ENCODE assay signal across 17 cellular contexts in the genomic region with DNA sequence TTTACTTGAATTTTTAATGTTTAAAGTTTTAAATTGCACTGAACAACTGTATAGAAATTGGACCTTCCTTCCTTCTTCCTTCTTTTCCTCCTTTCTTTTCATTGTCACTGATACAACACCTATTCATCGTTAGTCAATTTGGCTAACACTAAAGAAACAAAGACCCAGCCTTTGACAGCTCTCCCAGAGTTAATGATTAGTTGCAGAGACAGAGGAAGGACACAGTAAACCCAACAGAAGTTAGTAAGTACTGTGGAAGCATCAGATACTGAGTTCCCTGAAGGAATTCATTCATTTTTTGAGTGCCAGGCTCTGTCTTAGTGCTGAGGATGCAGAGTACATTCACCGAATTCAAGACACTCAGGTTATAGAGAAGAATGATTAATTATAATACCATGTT.
DNase-seq lines count a peak whose midpoint lies in the region; ATAC-seq and TF ChIP-seq lines count a peak whose summit lies in the region.
"Had no signal": no experiment of that assay in that cellular context is flagged by ENCODE, and none has a peak within 500 bp of the region (broad histone marks: within the 10 kb centered on the region; RNA-seq: fewer than 3 reads in every experiment).

No MANE protein-coding gene starts in this region.

- CTCF ChIA-PET in Calu3 (lab: Charles Lee) = no interaction called here

- peaks cover 16% of the 10 kb centered on the region for H3K4me1 ChIP-seq in endodermal cell (ENCODE audit: control insufficient read depth, insufficient read depth, low read length)
- peaks cover 21% of the 10 kb centered on the region for H3K4me1 ChIP-seq in neural progenitor cell
- no peaks in the 10 kb centered on the region for H3K4me1 ChIP-seq in thyroid gland
- H3K4me1 ChIP-seq: BE2C had no signal

- no peak overlapping the region for H3K27ac ChIP-seq in endodermal cell (ENCODE audit: low read depth, low read length)
- H3K27ac ChIP-seq in neural progenitor cell = no peak overlapping the region
- no peak overlapping the region for H3K27ac ChIP-seq in substantia nigra (ENCODE audit: low read depth, low read length, poor library complexity, severe bottlenecking)
- H3K27ac ChIP-seq in thyroid gland = no peak overlapping the region
- H3K27ac ChIP-seq: C4-2B, GM23248 had no signal

- TF ChIP-seq POLR2A in thyroid gland (IDR thresholded peaks at IDR 0.05) = no peak

- no peaks in the 10 kb centered on the region for H3K36me3 Mint-ChIP-seq in Calu3 (ENCODE audit: insufficient read depth, unreplicated experiment)
- H3K36me3 Mint-ChIP-seq in endodermal cell (ENCODE audit: low read depth) = no peaks in the 10 kb centered on the region
- no peaks in the 10 kb centered on the region for H3K36me3 Mint-ChIP-seq in neural progenitor cell
- H3K36me3 Mint-ChIP-seq: CD4-positive, alpha-beta memory T cell had no signal

- peaks cover 36% of the 10 kb centered on the region for H3K4me1 Mint-ChIP-seq in Calu3 (ENCODE audit: low read depth, unreplicated experiment)
- peaks cover 44% of the 10 kb centered on the region for H3K4me1 Mint-ChIP-seq in endodermal cell
- no peaks in the 10 kb centered on the region for H3K4me1 Mint-ChIP-seq in neural progenitor cell
- H3K4me1 Mint-ChIP-seq: CD4-positive, alpha-beta memory T cell had no signal

- H3K27ac Mint-ChIP-seq in Calu3 (ENCODE audit: unreplicated experiment) = peak overlapping the region; percentile 36
- no peak overlapping the region for H3K27ac Mint-ChIP-seq in endodermal cell
- no peak overlapping the region for H3K27ac Mint-ChIP-seq in neural progenitor cell
- H3K27ac Mint-ChIP-seq: CD4-positive, alpha-beta memory T cell had no signal

- ATAC-seq in left colon (peak; percentile 79), HG03460 (IDR thresholded peaks at IDR 0.05; ENCODE audit: unreplicated experiment) (no peak), GM18861 (IDR thresholded peaks at IDR 0.05; ENCODE audit: unreplicated experiment) (no peak)
- ATAC-seq: HCT116 had no signal

- intact Hi-C loops in Calu3 (cut with micrococcal nuclease; ENCODE audit: unreplicated experiment) = no loop called here
- intact Hi-C loops in left colon (cut with DNase I, micrococcal nuclease) = no loop called here
- intact Hi-C loops in thyroid gland (cut with DNase I) = no loop called here

- no peaks in the 10 kb centered on the region for H3F3A ChIP-seq in neural progenitor cell (ENCODE audit: low read depth)

- H3K79me2 ChIP-seq in neural progenitor cell (ENCODE audit: low read depth) = no peaks in the 10 kb centered on the region

- no peak overlapping the region for H2AFZ ChIP-seq in neural progenitor cell (replicated peaks)
- H2AFZ ChIP-seq: GM23248 had no signal

- H3K9me3 Mint-ChIP-seq in Calu3 (ENCODE audit: low read depth, unreplicated experiment) (no peaks in the 10 kb centered on the region), endodermal cell (no peaks in the 10 kb centered on the region), neural progenitor cell (no peaks in the 10 kb centered on the region)

- H3K9ac ChIP-seq in endodermal cell (ENCODE audit: extremely low read depth, low read length, poor library complexity, severe bottlenecking) (no peak overlapping the region), neural progenitor cell (no peak overlapping the region)
- H3K9ac ChIP-seq: GM23248 had no signal

- H3K9me3 ChIP-seq in endodermal cell (ENCODE audit: control insufficient read depth, low read length) (no peaks in the 10 kb centered on the region), neural progenitor cell (ENCODE audit: low read depth) (no peaks in the 10 kb centered on the region), thyroid gland (no peaks in the 10 kb centered on the region)
- H3K9me3 ChIP-seq: BE2C had no signal

- H3K4me2 ChIP-seq in neural progenitor cell = peak overlapping the region; percentile 1

- H3K27me3 Mint-ChIP-seq in Calu3 (ENCODE audit: unreplicated experiment) (no peaks in the 10 kb centered on the region), endodermal cell (ENCODE audit: insufficient read depth) (no peaks in the 10 kb centered on the region), neural progenitor cell (ENCODE audit: insufficient read depth, low read depth) (no peaks in the 10 kb centered on the region)
- H3K27me3 Mint-ChIP-seq: CD4-positive, alpha-beta memory T cell had no signal

- H3K27me3 ChIP-seq in endodermal cell (ENCODE audit: control insufficient read depth, insufficient read depth, low read length, poor library complexity, severe bottlenecking) (no peaks in the 10 kb centered on the region), neural progenitor cell (no peaks in the 10 kb centered on the region), thyroid gland (no peaks in the 10 kb centered on the region)
- H3K27me3 ChIP-seq: BE2C had no signal

- no peaks in the 10 kb centered on the region for H4K20me1 ChIP-seq in neural progenitor cell (ENCODE audit: low read depth)

- H3K4me3 ChIP-seq in endodermal cell (ENCODE audit: low read length) = no peak overlapping the region
- H3K4me3 ChIP-seq in neural progenitor cell = no peak overlapping the region
- H3K4me3 ChIP-seq in thyroid gland (replicated peaks in 1 of 3) = no peak overlapping the region
- H3K4me3 ChIP-seq: GM23248 had no signal

- H3K36me3 ChIP-seq in endodermal cell (ENCODE audit: control insufficient read depth, insufficient read depth, low read length) = no peaks in the 10 kb centered on the region
- no peaks in the 10 kb centered on the region for H3K36me3 ChIP-seq in neural progenitor cell
- no peaks in the 10 kb centered on the region for H3K36me3 ChIP-seq in thyroid gland
- H3K36me3 ChIP-seq: BE2C had no signal

- TF ChIP-seq CTCF in Calu3 (IDR thresholded peaks at IDR 0.05; ENCODE audit: unreplicated experiment) = no peak
- no peak for TF ChIP-seq CTCF in endodermal cell (conservative IDR thresholded peaks at IDR 0.05)
- no peak for TF ChIP-seq CTCF in neural progenitor cell (IDR thresholded peaks at IDR 0.05)
- TF ChIP-seq CTCF in thyroid gland (IDR thresholded peaks at IDR 0.05) = no peak

- WGBS in endodermal cell (ENCODE audit: insufficient coverage in 1 of 2, insufficient read length in 1 of 2), 2 experiments = 58% methylated on average over 1 of the region's 2 CpGs; no CpG with 5 or more reads in 1 of the 2 experiments
- WGBS in thyroid gland, 2 donors = 67 to 68% methylated on average over 2 of the region's 2 CpGs

- BruUV-seq in Calu3 (replicated peaks; lab: Mats Ljungman, UMichigan) = no TSS peak

- H3K4me3 Mint-ChIP-seq in Calu3 (ENCODE audit: low read depth, unreplicated experiment) (no peak overlapping the region), endodermal cell (peak overlapping the region; percentile 14), neural progenitor cell (no peak overlapping the region)
- H3K4me3 Mint-ChIP-seq: CD4-positive, alpha-beta memory T cell had no signal

- DNase-seq in Calu3 (no peak), endodermal cell (no peak), left colon (no peak), neural progenitor cell (ENCODE audit: low spot score) (peak; percentile 31), substantia nigra (lab: John Stamatoyannopoulos, UW) (no peak), thyroid gland (no peak)
- DNase-seq: BE2C, DMS 273 treated with DMSO at 0.1 percent for 48 hours, DMS79 treated with DMSO at 0.1 percent for 48 hours, EL, GM23248, KBM-7 had no signal
